ENCODE assay signal across 1 cellular context in the genomic region with DNA sequence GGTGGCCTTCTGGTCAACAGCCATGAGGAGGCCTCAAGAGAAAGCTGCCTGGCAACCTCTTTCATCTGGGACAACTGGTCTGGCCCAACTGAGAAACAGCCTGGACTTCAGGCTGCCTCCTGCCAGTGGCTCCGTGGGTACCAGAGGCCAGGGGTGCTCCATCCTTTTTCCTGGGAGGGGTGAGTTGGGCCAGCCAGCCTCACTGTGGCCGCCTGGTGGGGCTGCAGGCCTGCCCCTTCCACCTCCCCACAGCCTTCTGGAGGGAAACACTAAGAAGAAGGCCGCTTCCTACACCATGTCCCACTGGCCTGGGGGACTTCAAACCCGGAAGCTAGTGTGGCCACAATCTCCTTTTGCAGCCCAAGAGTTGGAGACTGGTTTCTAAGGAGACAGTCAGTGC.
TF ChIP-seq lines count a peak whose summit lies in the region.

No MANE protein-coding gene starts in this region.

TF ChIP-seq in WTC11, 78 proteins besides CTCF, POLR2A, EP300 and RAD21 (continued from another document):
- no peak for TF ChIP-seq ERG (CRISPR knock-in tag; IDR thresholded peaks at IDR 0.05)
